ENCODE assay signal across 1 cellular context in the genomic region with DNA sequence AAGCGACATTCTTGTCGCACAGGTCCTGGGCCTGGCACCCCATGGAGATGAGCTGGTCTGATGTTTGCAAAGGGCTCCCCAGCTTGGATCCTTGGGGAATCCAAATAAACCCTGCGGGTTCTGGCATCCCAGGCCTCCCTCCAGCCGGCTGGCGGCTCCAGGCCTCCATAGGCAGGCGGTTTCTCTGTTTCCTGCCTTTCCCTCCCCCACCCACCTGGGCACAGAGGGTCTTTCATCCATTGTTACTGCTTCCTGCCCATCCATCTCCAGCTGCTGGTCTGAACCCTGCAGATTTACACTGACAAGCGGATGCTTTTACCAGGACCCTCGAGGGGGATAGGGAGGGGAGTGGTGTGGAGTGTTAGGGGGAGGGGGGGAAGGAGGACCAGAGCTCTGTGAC.
TF ChIP-seq lines count a peak whose summit lies in the region.

No MANE protein-coding gene starts in this region.

TF ChIP-seq in WTC11, 78 proteins besides CTCF, POLR2A, EP300 and RAD21 (continued from another document):
- TF ChIP-seq, protein P1, sequence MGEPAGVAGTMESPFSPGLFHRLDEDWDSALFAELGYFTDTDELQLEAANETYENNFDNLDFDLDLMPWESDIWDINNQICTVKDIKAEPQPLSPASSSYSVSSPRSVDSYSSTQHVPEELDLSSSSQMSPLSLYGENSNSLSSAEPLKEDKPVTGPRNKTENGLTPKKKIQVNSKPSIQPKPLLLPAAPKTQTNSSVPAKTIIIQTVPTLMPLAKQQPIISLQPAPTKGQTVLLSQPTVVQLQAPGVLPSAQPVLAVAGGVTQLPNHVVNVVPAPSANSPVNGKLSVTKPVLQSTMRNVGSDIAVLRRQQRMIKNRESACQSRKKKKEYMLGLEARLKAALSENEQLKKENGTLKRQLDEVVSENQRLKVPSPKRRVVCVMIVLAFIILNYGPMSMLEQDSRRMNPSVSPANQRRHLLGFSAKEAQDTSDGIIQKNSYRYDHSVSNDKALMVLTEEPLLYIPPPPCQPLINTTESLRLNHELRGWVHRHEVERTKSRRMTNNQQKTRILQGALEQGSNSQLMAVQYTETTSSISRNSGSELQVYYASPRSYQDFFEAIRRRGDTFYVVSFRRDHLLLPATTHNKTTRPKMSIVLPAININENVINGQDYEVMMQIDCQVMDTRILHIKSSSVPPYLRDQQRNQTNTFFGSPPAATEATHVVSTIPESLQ (CRISPR knock-in tag; IDR thresholded peaks at IDR 0.05), result no peak
- TF ChIP-seq ETV6 (CRISPR knock-in tag; IDR thresholded peaks at IDR 0.05) (0 out of 2 replicates have a peak, but pooled peaks have one; percentile 28), ELF4 (CRISPR knock-in tag; IDR thresholded peaks at IDR 0.05; ENCODE audit: low read depth) (no peak), ZNF232 (CRISPR knock-in tag; IDR thresholded peaks at IDR 0.05) (peak; percentile 58; the same call in 1 of the 2 replicates), TEAD1 (CRISPR knock-in tag; IDR thresholded peaks at IDR 0.05) (peak; percentile 61; the same call in 1 of the 2 replicates), ZNF423 (CRISPR knock-in tag; IDR thresholded peaks at IDR 0.05) (peak; percentile 89), CREM (CRISPR knock-in tag; IDR thresholded peaks at IDR 0.05) (0 out of 2 replicates have a peak, but pooled peaks have one; percentile 56), RELA (CRISPR knock-in tag; IDR thresholded peaks at IDR 0.05; ENCODE audit: borderline replicate concordance) (no peak), ATF1 (CRISPR knock-in tag; IDR thresholded peaks at IDR 0.05) (no peak), ZBTB21 (CRISPR knock-in tag; IDR thresholded peaks at IDR 0.05; ENCODE audit: borderline replicate concordance) (peak; percentile 52; the same call in 1 of the 2 replicates), ESRRA (CRISPR knock-in tag; IDR thresholded peaks at IDR 0.05; ENCODE audit: borderline replicate concordance) (0 out of 2 replicates have a peak, but pooled peaks have one; percentile 27)
- TF ChIP-seq, protein P2, sequence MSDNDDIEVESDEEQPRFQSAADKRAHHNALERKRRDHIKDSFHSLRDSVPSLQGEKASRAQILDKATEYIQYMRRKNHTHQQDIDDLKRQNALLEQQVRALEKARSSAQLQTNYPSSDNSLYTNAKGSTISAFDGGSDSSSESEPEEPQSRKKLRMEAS (CRISPR knock-in tag; IDR thresholded peaks at IDR 0.05), result peak; percentile 58; the same call in 1 of the 2 replicates
- TF ChIP-seq, protein P3, sequence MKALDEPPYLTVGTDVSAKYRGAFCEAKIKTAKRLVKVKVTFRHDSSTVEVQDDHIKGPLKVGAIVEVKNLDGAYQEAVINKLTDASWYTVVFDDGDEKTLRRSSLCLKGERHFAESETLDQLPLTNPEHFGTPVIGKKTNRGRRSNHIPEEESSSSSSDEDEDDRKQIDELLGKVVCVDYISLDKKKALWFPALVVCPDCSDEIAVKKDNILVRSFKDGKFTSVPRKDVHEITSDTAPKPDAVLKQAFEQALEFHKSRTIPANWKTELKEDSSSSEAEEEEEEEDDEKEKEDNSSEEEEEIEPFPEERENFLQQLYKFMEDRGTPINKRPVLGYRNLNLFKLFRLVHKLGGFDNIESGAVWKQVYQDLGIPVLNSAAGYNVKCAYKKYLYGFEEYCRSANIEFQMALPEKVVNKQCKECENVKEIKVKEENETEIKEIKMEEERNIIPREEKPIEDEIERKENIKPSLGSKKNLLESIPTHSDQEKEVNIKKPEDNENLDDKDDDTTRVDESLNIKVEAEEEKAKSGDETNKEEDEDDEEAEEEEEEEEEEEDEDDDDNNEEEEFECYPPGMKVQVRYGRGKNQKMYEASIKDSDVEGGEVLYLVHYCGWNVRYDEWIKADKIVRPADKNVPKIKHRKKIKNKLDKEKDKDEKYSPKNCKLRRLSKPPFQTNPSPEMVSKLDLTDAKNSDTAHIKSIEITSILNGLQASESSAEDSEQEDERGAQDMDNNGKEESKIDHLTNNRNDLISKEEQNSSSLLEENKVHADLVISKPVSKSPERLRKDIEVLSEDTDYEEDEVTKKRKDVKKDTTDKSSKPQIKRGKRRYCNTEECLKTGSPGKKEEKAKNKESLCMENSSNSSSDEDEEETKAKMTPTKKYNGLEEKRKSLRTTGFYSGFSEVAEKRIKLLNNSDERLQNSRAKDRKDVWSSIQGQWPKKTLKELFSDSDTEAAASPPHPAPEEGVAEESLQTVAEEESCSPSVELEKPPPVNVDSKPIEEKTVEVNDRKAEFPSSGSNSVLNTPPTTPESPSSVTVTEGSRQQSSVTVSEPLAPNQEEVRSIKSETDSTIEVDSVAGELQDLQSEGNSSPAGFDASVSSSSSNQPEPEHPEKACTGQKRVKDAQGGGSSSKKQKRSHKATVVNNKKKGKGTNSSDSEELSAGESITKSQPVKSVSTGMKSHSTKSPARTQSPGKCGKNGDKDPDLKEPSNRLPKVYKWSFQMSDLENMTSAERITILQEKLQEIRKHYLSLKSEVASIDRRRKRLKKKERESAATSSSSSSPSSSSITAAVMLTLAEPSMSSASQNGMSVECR (CRISPR knock-in tag; IDR thresholded peaks at IDR 0.05; ENCODE audit: borderline replicate concordance), result 0 out of 2 replicates have a peak, but pooled peaks have one; percentile 51
